2 cellular contexts compared by ENCODE assay signal in genomic region chr11:18379201-18379600, GRCh38.
TF ChIP-seq lines count a peak whose summit lies in the region.

No MANE protein-coding gene starts in this region.

TF ChIP-seq in GM23338, 12 proteins besides CTCF, POLR2A, EP300 and RAD21:
- TF ChIP-seq, protein P1, sequence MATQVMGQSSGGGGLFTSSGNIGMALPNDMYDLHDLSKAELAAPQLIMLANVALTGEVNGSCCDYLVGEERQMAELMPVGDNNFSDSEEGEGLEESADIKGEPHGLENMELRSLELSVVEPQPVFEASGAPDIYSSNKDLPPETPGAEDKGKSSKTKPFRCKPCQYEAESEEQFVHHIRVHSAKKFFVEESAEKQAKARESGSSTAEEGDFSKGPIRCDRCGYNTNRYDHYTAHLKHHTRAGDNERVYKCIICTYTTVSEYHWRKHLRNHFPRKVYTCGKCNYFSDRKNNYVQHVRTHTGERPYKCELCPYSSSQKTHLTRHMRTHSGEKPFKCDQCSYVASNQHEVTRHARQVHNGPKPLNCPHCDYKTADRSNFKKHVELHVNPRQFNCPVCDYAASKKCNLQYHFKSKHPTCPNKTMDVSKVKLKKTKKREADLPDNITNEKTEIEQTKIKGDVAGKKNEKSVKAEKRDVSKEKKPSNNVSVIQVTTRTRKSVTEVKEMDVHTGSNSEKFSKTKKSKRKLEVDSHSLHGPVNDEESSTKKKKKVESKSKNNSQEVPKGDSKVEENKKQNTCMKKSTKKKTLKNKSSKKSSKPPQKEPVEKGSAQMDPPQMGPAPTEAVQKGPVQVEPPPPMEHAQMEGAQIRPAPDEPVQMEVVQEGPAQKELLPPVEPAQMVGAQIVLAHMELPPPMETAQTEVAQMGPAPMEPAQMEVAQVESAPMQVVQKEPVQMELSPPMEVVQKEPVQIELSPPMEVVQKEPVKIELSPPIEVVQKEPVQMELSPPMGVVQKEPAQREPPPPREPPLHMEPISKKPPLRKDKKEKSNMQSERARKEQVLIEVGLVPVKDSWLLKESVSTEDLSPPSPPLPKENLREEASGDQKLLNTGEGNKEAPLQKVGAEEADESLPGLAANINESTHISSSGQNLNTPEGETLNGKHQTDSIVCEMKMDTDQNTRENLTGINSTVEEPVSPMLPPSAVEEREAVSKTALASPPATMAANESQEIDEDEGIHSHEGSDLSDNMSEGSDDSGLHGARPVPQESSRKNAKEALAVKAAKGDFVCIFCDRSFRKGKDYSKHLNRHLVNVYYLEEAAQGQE (IDR thresholded peaks at IDR 0.05; ENCODE audit: unreplicated experiment) = no peak
- TF ChIP-seq STAT1 (IDR thresholded peaks at IDR 0.05; ENCODE audit: unreplicated experiment) (no peak), ZNF114 (CRISPR knock-in tag; IDR thresholded peaks at IDR 0.05) (no peak), EZH2phosphoT487 (IDR thresholded peaks at IDR 0.05; ENCODE audit: unreplicated experiment) (no peak), ZNF462 (CRISPR knock-in tag; IDR thresholded peaks at IDR 0.05) (no peak), EZH2 (IDR thresholded peaks at IDR 0.05; ENCODE audit: low read depth, unreplicated experiment) (no peak), ZNF331 (CRISPR knock-in tag; IDR thresholded peaks at IDR 0.05; ENCODE audit: low read depth) (no peak), POLR2AphosphoS5 (IDR thresholded peaks at IDR 0.05; ENCODE audit: low read depth) (no peak), NANOG (IDR thresholded peaks at IDR 0.05; ENCODE audit: borderline replicate concordance) (no peak), CREB1 (CRISPR knock-in tag; IDR thresholded peaks at IDR 0.05; ENCODE audit: low read depth) (no peak), ETS1 (IDR thresholded peaks at IDR 0.05) (no peak), JUNB (IDR thresholded peaks at IDR 0.05; ENCODE audit: unreplicated experiment) (no peak)

TF ChIP-seq in SK-N-SH, 30 proteins besides CTCF, POLR2A, EP300 and RAD21:
- no peak for TF ChIP-seq GABPA (IDR thresholded peaks at IDR 0.05; ENCODE audit: low read depth)
